20 cellular contexts compared by ENCODE assay signal in the genomic region with DNA sequence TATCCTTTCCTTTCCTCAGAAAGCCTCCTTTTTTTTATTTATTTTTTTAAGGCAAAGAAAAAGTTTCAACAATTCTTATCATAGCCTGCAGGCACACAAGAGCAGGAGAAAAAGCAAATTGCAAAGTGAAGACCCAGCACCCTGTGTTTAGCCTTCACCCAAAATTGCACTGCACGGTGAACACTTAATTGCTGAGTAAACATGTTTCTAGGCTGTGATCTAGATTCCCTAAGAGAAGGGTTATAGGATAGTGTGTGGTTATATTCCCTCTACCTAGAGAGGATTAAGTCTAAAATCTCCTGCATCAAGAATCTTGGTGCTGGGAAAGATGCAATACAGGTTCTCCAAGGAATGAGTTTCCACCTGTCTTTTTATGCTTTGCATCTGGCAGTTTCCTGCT.
"Had no signal": no experiment of that assay in that cellular context is flagged by ENCODE, and none has a peak within 500 bp of the region (broad histone marks: within the 10 kb centered on the region; RNA-seq: fewer than 3 reads in every experiment).

No MANE protein-coding gene starts in this region.

- H3K4me1 Mint-ChIP-seq: activated naive CD8-positive, alpha-beta T cell treated with anti-CD3 and anti-CD28 coated beads, Interleukin-2, amount 50 U/mL, for 24 hours; activated T-helper 17 cell treated with anti-CD3 and anti-CD28 coated beads, Interleukin-2, amount 50 U/mL, for 72 hours; nephron had no signal

- DNase-seq: activated CD4-positive, CD25-positive, alpha-beta regulatory T cell treated with anti-CD3 and anti-CD28 coated beads, Interleukin-2, amount 50 U/mL, for 72 hours; activated naive CD4-positive, alpha-beta T cell treated with Interleukin-2 at 50 U/mL for 16 hours; activated naive CD8-positive, alpha-beta T cell treated with anti-CD3 and anti-CD28 coated beads, Interleukin-2, amount 50 U/mL, for 24 hours; activated T-cell treated with anti-CD3 and anti-CD28 coated beads for 4 hours; aorta; effector memory CD4-positive, alpha-beta T cell; kidney glomerular epithelial cell; mesenchymal stem cell; small intestine; stimulated activated CD4-positive, alpha-beta T cell treated with anti-CD3 and anti-CD28 coated beads, Interleukin-4, amount 100 ng/mL, for 24 hours; stimulated activated naive CD4-positive, alpha-beta T cell; transverse colon had no signal

- H3K27me3 ChIP-seq: breast epithelium, transverse colon, vagina had no signal

- H3K9me3 Mint-ChIP-seq: activated naive CD8-positive, alpha-beta T cell treated with anti-CD3 and anti-CD28 coated beads, Interleukin-2, amount 50 U/mL, for 24 hours; activated T-helper 17 cell treated with anti-CD3 and anti-CD28 coated beads, Interleukin-2, amount 50 U/mL, for 72 hours; dendritic cell treated with granulocyte-macrophage colony-stimulating factor and Interleukin-4, amounts not matched to agents 40 ng/mL and 50 ng/mL, for 4 days; nephron had no signal

- H3K36me3 ChIP-seq: breast epithelium, transverse colon, vagina had no signal

- H3K4me1 ChIP-seq: breast epithelium, transverse colon, vagina had no signal

- FAIRE-seq: frontal cortex, small intestine had no signal

- H3K4me3 Mint-ChIP-seq: activated naive CD8-positive, alpha-beta T cell treated with anti-CD3 and anti-CD28 coated beads, Interleukin-2, amount 50 U/mL, for 24 hours; activated T-helper 17 cell treated with anti-CD3 and anti-CD28 coated beads, Interleukin-2, amount 50 U/mL, for 72 hours; dendritic cell treated with granulocyte-macrophage colony-stimulating factor and Interleukin-4, amounts not matched to agents 40 ng/mL and 50 ng/mL, for 4 days; nephron had no signal

- H3K9me3 ChIP-seq: transverse colon, vagina had no signal

- ATAC-seq: activated naive CD8-positive, alpha-beta T cell treated with anti-CD3 and anti-CD28 coated beads, Interleukin-2, amount 50 U/mL, for 24 hours; activated T-helper 17 cell treated with anti-CD3 and anti-CD28 coated beads, Interleukin-2, amount 50 U/mL, for 72 hours had no signal

- H3K27ac Mint-ChIP-seq: activated naive CD8-positive, alpha-beta T cell treated with anti-CD3 and anti-CD28 coated beads, Interleukin-2, amount 50 U/mL, for 24 hours; activated T-helper 17 cell treated with anti-CD3 and anti-CD28 coated beads, Interleukin-2, amount 50 U/mL, for 72 hours; dendritic cell treated with granulocyte-macrophage colony-stimulating factor and Interleukin-4, amounts not matched to agents 40 ng/mL and 50 ng/mL, for 4 days; nephron; progenitor cell of endocrine pancreas had no signal

- H3K27me3 Mint-ChIP-seq: activated naive CD8-positive, alpha-beta T cell treated with anti-CD3 and anti-CD28 coated beads, Interleukin-2, amount 50 U/mL, for 24 hours; dendritic cell treated with granulocyte-macrophage colony-stimulating factor and Interleukin-4, amounts not matched to agents 40 ng/mL and 50 ng/mL, for 4 days; progenitor cell of endocrine pancreas had no signal

- H3K27ac ChIP-seq: breast epithelium, epithelial cell of prostate, transverse colon, vagina had no signal

- H3K4me3 ChIP-seq: breast epithelium, transverse colon, vagina had no signal
